Comparison of ENCODE assay signal across 17 cellular contexts in the genomic region with DNA sequence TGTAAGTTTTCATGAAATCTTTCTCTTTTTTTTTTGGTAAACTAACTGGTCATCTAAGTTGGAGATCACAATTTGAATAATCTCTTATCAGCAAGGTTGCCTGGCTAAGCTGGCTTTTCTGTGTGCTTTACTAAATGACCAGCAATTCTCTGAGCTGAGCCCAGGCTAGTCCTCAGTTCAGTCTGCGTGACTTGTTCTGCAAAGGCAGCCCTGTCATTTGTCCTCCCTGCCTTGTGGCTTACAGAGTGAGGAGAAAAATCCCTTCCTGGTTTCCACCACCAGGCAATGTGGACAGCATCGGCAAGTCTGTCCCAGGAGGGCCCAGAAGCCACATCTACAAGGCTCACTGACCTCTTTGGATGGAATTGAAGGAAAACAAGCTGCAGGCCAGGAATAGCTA.
"Had no signal": no experiment of that assay in that cellular context is flagged by ENCODE, and none has a peak within 500 bp of the region (broad histone marks: within the 10 kb centered on the region; RNA-seq: fewer than 3 reads in every experiment).

No MANE protein-coding gene starts in this region.

- H3K4me3 Mint-ChIP-seq: activated naive CD8-positive, alpha-beta T cell; neural crest cell; T-helper 2 cell treated with Interferon-gamma antibody and Interleukin-4, amounts not matched to agents 5 μg/mL and 100 μg/mL, for 36 hours had no signal

- ATAC-seq: left lung had no signal

- H3K9me3 Mint-ChIP-seq: neural crest cell; T-helper 2 cell treated with Interferon-gamma antibody and Interleukin-4, amounts not matched to agents 5 μg/mL and 100 μg/mL, for 36 hours had no signal

- H3K27me3 ChIP-seq: dorsolateral prefrontal cortex, stomach had no signal

- FAIRE-seq: islet of Langerhans, small intestine had no signal

- H3K79me2 ChIP-seq: parathyroid adenoma had no signal

- H3K27me3 Mint-ChIP-seq: activated naive CD8-positive, alpha-beta T cell had no signal

- H3K27ac ChIP-seq: left lung, parathyroid adenoma, stomach, thoracic aorta had no signal

- H3K9ac ChIP-seq: parathyroid adenoma had no signal

- H3K36me3 Mint-ChIP-seq: activated naive CD8-positive, alpha-beta T cell had no signal

- H3K27ac Mint-ChIP-seq: activated naive CD8-positive, alpha-beta T cell; T-helper 2 cell treated with Interferon-gamma antibody and Interleukin-4, amounts not matched to agents 5 μg/mL and 100 μg/mL, for 36 hours had no signal

- H3K36me3 ChIP-seq: left lung, stomach, thoracic aorta had no signal

- H3K4me1 ChIP-seq: left lung, parathyroid adenoma, stomach had no signal

- H2AFZ ChIP-seq: parathyroid adenoma had no signal

- DNase-seq: activated CD4-positive, alpha-beta T cell treated with anti-CD3 and anti-CD28 coated beads, Interleukin-2, amount 50 U/mL, for 48 hours; activated CD4-positive, CD25-positive, alpha-beta regulatory T cell treated with anti-CD3 and anti-CD28 coated beads, Interleukin-2, amount 50 U/mL, for 72 hours; activated gamma-delta T cell; activated T-cell treated with anti-CD3 and anti-CD28 coated beads, Interleukin-2, amount 50 U/mL, for 48 hours; aorta; dorsolateral prefrontal cortex; left lung; mesendoderm; retina; small intestine; stomach had no signal

- H3K9me3 ChIP-seq: left lung, stomach, thoracic aorta had no signal

- H3K4me3 ChIP-seq: left lung, stomach, thoracic aorta had no signal
